8 cellular contexts compared by ENCODE assay signal in genomic region chr18:13500227-13500865, GRCh38.
A peak's percentile ranks its signal among the peaks of the same experiment; 100 is the strongest.
DNase-seq lines count a peak whose midpoint lies in the region; ATAC-seq, FAIRE-seq and TF ChIP-seq lines count a peak whose summit lies in the region.

No MANE protein-coding gene starts in this region.

- no peak for TF ChIP-seq CTCF in fibroblast of the aortic adventitia (IDR thresholded peaks at IDR 0.05; ENCODE audit: insufficient read depth, low read length)

- no peak for FAIRE-seq in H54 (lab: Jason Lieb, UNC)

- H3K4me3 ChIP-seq in fibroblast of the aortic adventitia (ENCODE audit: low read depth, low read length): no peak overlapping the region

- peak; percentile 9 for DNase-seq in H54 (ENCODE audit: insufficient read length, low spot score)
- DNase-seq in NCI-H774 (lab: John Stamatoyannopoulos, UW): peak; percentile 74
- peak; percentile 37 for DNase-seq in fibroblast of the aortic adventitia (ENCODE audit: low read depth)
- DNase-seq in non-pigmented ciliary epithelial cell (ENCODE audit: low read depth): peak; percentile 42
- no peak for DNase-seq in GF-D8 (lab: John Stamatoyannopoulos, UW)
- DNase-seq in GOT3 (lab: John Stamatoyannopoulos, UW): no peak

- ATAC-seq in HG03135 (IDR thresholded peaks at IDR 0.05; ENCODE audit: unreplicated experiment) (no peak), GM19467 (IDR thresholded peaks at IDR 0.05; ENCODE audit: unreplicated experiment) (no peak)

- no peak for TF ChIP-seq POLR2A in H54 (IDR thresholded peaks at IDR 0.05; ENCODE audit: low read depth, low read length)

Comparison
In these comparisons a context has a peak if more than half of its experiments do, and no peak if none do; other contexts are left out.
1. DNase-seq: peak in H54 (single experiment), NCI-H774 (single experiment), fibroblast of the aortic adventitia (single experiment) and non-pigmented ciliary epithelial cell (single experiment); none in GF-D8 (single experiment) and GOT3 (single experiment).